ENCODE assay signal across 8 cellular contexts in genomic region chr20:49245921-49246740, GRCh38. TPM values are rescaled to one million over a fixed set of nuclear protein-coding genes. Genes with fewer than 3 reads are reported as not detected.
DNase-seq lines count a peak whose midpoint lies in the region; ATAC-seq and TF ChIP-seq lines count a peak whose summit lies in the region.

No MANE protein-coding gene starts in this region.

- intact Hi-C loops in heart right ventricle (cut with DNase I) = loop anchor here in 2 of 10 donors (5.0 kb wide), 1 partner anchor 76 kb away; no protein-coding TSS in a partner anchor

- CTCF ChIA-PET in BJ (lab: Yijun Ruan, JAX) = interaction anchor here (0.6 to 4.2 kb wide), 17 partner anchors 8 to 81 kb away, joined by 3 to 75 read pairs (median 4); partner anchors contain the start of gene DDX27

- TF ChIP-seq CTCF in BJ (IDR thresholded peaks at IDR 0.05; ENCODE audit: insufficient read depth, low read depth, low read length) (peak; percentile 80), GM13976 (IDR thresholded peaks at IDR 0.05; ENCODE audit: borderline replicate concordance, control extremely low read depth, extremely low read depth, insufficient read depth, missing control alignments) (peak; percentile 45), heart right ventricle (IDR thresholded peaks at IDR 0.05) (peak; percentile 25 to 65 (median 52)), retinal pigment epithelial cell (conservative IDR thresholded peaks at IDR 0.05; ENCODE audit: low read depth, low read length) (peak; percentile 82)

- in situ Hi-C loops in GM13976 (cut with MboI; ENCODE audit: low sequenced_read_pairs, unreplicated experiment) = no loop called here

- DNase-seq in BJ (ENCODE audit: low read depth) (no peak), GM13976 (ENCODE audit: low spot score) (peak; percentile 72), NCI-H2196 (lab: John Stamatoyannopoulos, UW; ENCODE audit: unreplicated experiment) (peak; percentile 55), heart right ventricle (no peak), retinal pigment epithelial cell (ENCODE audit: low read depth) (no peak)

- WGBS in heart right ventricle, 2 donors = 33 to 50% methylated on average over 3 of the region's 3 CpGs

- H3K9me3 ChIP-seq in heart right ventricle = no peaks in the 10 kb centered on the region

- no peaks in the 10 kb centered on the region for H3K9me3 Mint-ChIP-seq in activated naive CD8-positive, alpha-beta T cell (ENCODE audit: low read depth)

- H3K27me3 ChIP-seq in BJ (ENCODE audit: control insufficient read depth, insufficient read depth, low read length) (no peaks in the 10 kb centered on the region), heart right ventricle (no peaks in the 10 kb centered on the region)

- H3K4me3 ChIP-seq in BJ (ENCODE audit: low read depth, low read length) = no peak overlapping the region
- H3K4me3 ChIP-seq in heart right ventricle = no peak overlapping the region
- H3K4me3 ChIP-seq in retinal pigment epithelial cell (ENCODE audit: low read length) = no peak overlapping the region

- H3K4me1 ChIP-seq in heart right ventricle = peaks cover 0 to 39% (median 12%) of the 10 kb centered on the region in 9 donors

- peak; percentile 40 to 75 (median 62) for ATAC-seq in heart right ventricle
- no peak for ATAC-seq in HG02840 (IDR thresholded peaks at IDR 0.05; ENCODE audit: low FRiP score, unreplicated experiment)
- no peak for ATAC-seq in GM19397 (IDR thresholded peaks at IDR 0.05; ENCODE audit: unreplicated experiment)

- POLR2A ChIA-PET in BJ (lab: Charles Lee) = no interaction called here

- H3K36me3 ChIP-seq in BJ (ENCODE audit: control insufficient read depth, insufficient read depth, low read length) = peaks cover 39% of the 10 kb centered on the region
- peaks cover 0 to 100% (median 82%) of the 10 kb centered on the region in 9 donors for H3K36me3 ChIP-seq in heart right ventricle

- H3K27ac ChIP-seq in heart right ventricle = peak overlapping the region in 2 of 10 donors; percentile 11 to 24

- no peak overlapping the region for H3K4me3 Mint-ChIP-seq in activated naive CD8-positive, alpha-beta T cell

- H3K27me3 Mint-ChIP-seq in activated naive CD8-positive, alpha-beta T cell = no peaks in the 10 kb centered on the region

- peaks cover 9% of the 10 kb centered on the region for H3K4me1 Mint-ChIP-seq in activated naive CD8-positive, alpha-beta T cell (ENCODE audit: low read depth)

- H3K27ac Mint-ChIP-seq in activated naive CD8-positive, alpha-beta T cell = peak overlapping the region; percentile 78

- H3K36me3 Mint-ChIP-seq in activated naive CD8-positive, alpha-beta T cell = peaks cover 7% of the 10 kb centered on the region

RNA-seq across cellular contexts. Expression of gene DDX27, which starts 26.9 kb away (rescaled TPM):
- polyA plus RNA-seq in BJ (2011; rRNA removed) (26.3 and 31.9 TPM in 2 replicates), heart right ventricle (10 to 100 TPM; 15.1 to 26.2 TPM)
- polyA minus RNA-seq in BJ (2011; rRNA and poly(A)+ RNA removed) = 19.7 and 30.0 TPM in 2 replicates
- total RNA-seq in heart right ventricle = 10 to 100 TPM; 11.0 to 16.5 (median 12.8) TPM

RNA-seq across cellular contexts. Expression of gene ZNFX1, which starts 31.7 kb away (rescaled TPM):
- polyA plus RNA-seq in BJ (2011; rRNA removed) (11.2 and 12.8 TPM in 2 replicates), heart right ventricle (1 to 10 TPM; 7.8 to 8.5 TPM)
- 33.7 and 43.7 TPM in 2 replicates for polyA minus RNA-seq in BJ (2011; rRNA and poly(A)+ RNA removed)
- total RNA-seq in heart right ventricle = 10 to 100 TPM; 18.9 to 49.5 (median 24.8) TPM

RNA-seq across cellular contexts. Expression of gene STAU1, which starts 58.0 kb away (rescaled TPM):
- polyA plus RNA-seq in BJ (2011; rRNA removed) (49.3 and 67.3 TPM in 2 replicates), heart right ventricle (10 to 100 TPM; 18.0 to 31.3 TPM)
- 41.7 and 41.9 TPM in 2 replicates for polyA minus RNA-seq in BJ (2011; rRNA and poly(A)+ RNA removed)
- 10 to 100 TPM; 52.2 to 94.3 (median 72.6) TPM for total RNA-seq in heart right ventricle

Comparison
In these comparisons a context has a peak if more than half of its experiments do, and no peak if none do; other contexts are left out.
1. DNase-seq: peak in GM13976 (single experiment) and NCI-H2196 (single experiment); none in BJ (single experiment), heart right ventricle (0 of 2) and retinal pigment epithelial cell (single experiment).
2. ATAC-seq: peak in heart right ventricle (8 of 8); none in HG02840 (single experiment) and GM19397 (single experiment).
3. Peak in every context shown above with its lines, with median percentiles within 50 percentile points of each other: CTCF ChIP-seq.